In genomic region chr20:44475372-44475693, GRCh38 we compare ENCODE assay signal across 8 cellular contexts. TPM values are rescaled to one million over a fixed set of nuclear protein-coding genes. Genes with fewer than 3 reads are reported as not detected.
DNase-seq lines count a peak whose midpoint lies in the region; ATAC-seq and TF ChIP-seq lines count a peak whose summit lies in the region.

No MANE protein-coding gene starts in this region.

- H3K4me3 ChIP-seq in kidney epithelial cell (ENCODE audit: low read depth, low read length) (peak overlapping the region; percentile 97), testis (peak overlapping the region; percentile 76 to 92)

- peaks cover 2% of the 10 kb centered on the region for H3K36me3 Mint-ChIP-seq in T-helper 1 cell treated with Interleukin-12 subunit alpha and Interleukin-12 subunit beta and Interleukin-4 antibody, amounts not matched to agents 30 μg/mL and 1 μg/mL, for 36 hours (ENCODE audit: low read depth)
- no peaks in the 10 kb centered on the region for H3K36me3 Mint-ChIP-seq in activated naive CD8-positive, alpha-beta T cell treated with anti-CD3 and anti-CD28 coated beads, Interleukin-2, amount 50 U/mL, for 24 hours (ENCODE audit: low read depth)

- H3K36me3 ChIP-seq in kidney epithelial cell (ENCODE audit: control insufficient read depth, insufficient read depth, low read length), result no peaks in the 10 kb centered on the region
- no peaks in the 10 kb centered on the region for H3K36me3 ChIP-seq in testis (ENCODE audit: low read depth, missing control alignments)

- no peaks in the 10 kb centered on the region for H3K9me3 Mint-ChIP-seq in T-helper 1 cell treated with Interleukin-12 subunit alpha and Interleukin-12 subunit beta and Interleukin-4 antibody, amounts not matched to agents 30 μg/mL and 1 μg/mL, for 36 hours
- no peaks in the 10 kb centered on the region for H3K9me3 Mint-ChIP-seq in activated naive CD8-positive, alpha-beta T cell treated with anti-CD3 and anti-CD28 coated beads, Interleukin-2, amount 50 U/mL, for 24 hours

- intact Hi-C loops in testis (cut with DNase I; ENCODE audit: low total_unique reads), result loop anchor here (10.0 kb wide), 2 partner anchors 49 to 139 kb away; partner anchors contain the start of gene SERINC3

- TF ChIP-seq CTCF in kidney epithelial cell (IDR thresholded peaks at IDR 0.05; ENCODE audit: insufficient read depth, low read length, poor library complexity, severe bottlenecking) (no peak), testis (IDR thresholded peaks at IDR 0.05) (no peak)

- no peaks in the 10 kb centered on the region for H3K9me3 ChIP-seq in testis

- peak overlapping the region; percentile 93 to 95 for H3K27ac ChIP-seq in testis

- peak overlapping the region; percentile 93 for H3K4me3 Mint-ChIP-seq in T-helper 1 cell treated with Interleukin-12 subunit alpha and Interleukin-12 subunit beta and Interleukin-4 antibody, amounts not matched to agents 30 μg/mL and 1 μg/mL, for 36 hours
- H3K4me3 Mint-ChIP-seq in activated naive CD8-positive, alpha-beta T cell treated with anti-CD3 and anti-CD28 coated beads, Interleukin-2, amount 50 U/mL, for 24 hours, result peak overlapping the region; percentile 93

- no peak for TF ChIP-seq POLR2A in testis (IDR thresholded peaks at IDR 0.05)

- ATAC-seq in activated naive CD8-positive, alpha-beta T cell treated with anti-CD3 and anti-CD28 coated beads, Interleukin-2, amount 50 U/mL, for 24 hours, result no peak
- no peak for ATAC-seq in GM19023 (IDR thresholded peaks at IDR 0.05; ENCODE audit: unreplicated experiment)

- peaks cover 7% of the 10 kb centered on the region for H3K4me1 ChIP-seq in testis

- H3K27me3 ChIP-seq in kidney epithelial cell (ENCODE audit: control insufficient read depth, insufficient read depth, low read length), result no peaks in the 10 kb centered on the region
- no peaks in the 10 kb centered on the region for H3K27me3 ChIP-seq in testis

- H3K4me1 Mint-ChIP-seq in T-helper 1 cell treated with Interleukin-12 subunit alpha and Interleukin-12 subunit beta and Interleukin-4 antibody, amounts not matched to agents 30 μg/mL and 1 μg/mL, for 36 hours (ENCODE audit: low read depth), result peaks cover 22% of the 10 kb centered on the region
- H3K4me1 Mint-ChIP-seq in activated naive CD8-positive, alpha-beta T cell treated with anti-CD3 and anti-CD28 coated beads, Interleukin-2, amount 50 U/mL, for 24 hours, result peaks cover 18% of the 10 kb centered on the region

- DNase-seq in T-helper 1 cell (no peak), kidney epithelial cell (ENCODE audit: low read depth) (no peak), testis (no peak), KG1 (lab: John Stamatoyannopoulos, UW) (no peak), NCI-H524 treated with DMSO at 0.1 percent for 48 hours (lab: John Stamatoyannopoulos, UW) (no peak)
- no peak for DNase-seq in activated naive CD8-positive, alpha-beta T cell treated with anti-CD3 and anti-CD28 coated beads, Interleukin-2, amount 50 U/mL, for 24 hours

- WGBS in testis, 2 donors, result 0 to 12% methylated on average over 2 of the region's 2 CpGs

- peak overlapping the region; percentile 92 for H3K27ac Mint-ChIP-seq in T-helper 1 cell treated with Interleukin-12 subunit alpha and Interleukin-12 subunit beta and Interleukin-4 antibody, amounts not matched to agents 30 μg/mL and 1 μg/mL, for 36 hours
- H3K27ac Mint-ChIP-seq in activated naive CD8-positive, alpha-beta T cell treated with anti-CD3 and anti-CD28 coated beads, Interleukin-2, amount 50 U/mL, for 24 hours, result peak overlapping the region; percentile 94

- no peaks in the 10 kb centered on the region for H3K27me3 Mint-ChIP-seq in T-helper 1 cell treated with Interleukin-12 subunit alpha and Interleukin-12 subunit beta and Interleukin-4 antibody, amounts not matched to agents 30 μg/mL and 1 μg/mL, for 36 hours (ENCODE audit: low read depth)
- no peaks in the 10 kb centered on the region for H3K27me3 Mint-ChIP-seq in activated naive CD8-positive, alpha-beta T cell treated with anti-CD3 and anti-CD28 coated beads, Interleukin-2, amount 50 U/mL, for 24 hours

RNA-seq across cellular contexts. Expression of gene TTPAL, which starts 0.3 kb away (rescaled TPM):
- 15.4 and 25.1 TPM in 2 replicates for total RNA-seq in kidney epithelial cell
- total RNA-seq in testis, result 10 to 100 TPM; 12.0 to 13.1 TPM
- polyA plus RNA-seq in testis (ENCODE audit: insufficient read depth, low read depth, low replicate concordance), result 9.8 TPM

RNA-seq across cellular contexts. Expression of gene SERINC3, which starts 46.5 kb away (rescaled TPM):
- total RNA-seq in kidney epithelial cell (80.5 and 92.5 TPM in 2 replicates), testis (100 to 1,000 TPM; 163 to 181 TPM)
- 263 TPM for polyA plus RNA-seq in testis (ENCODE audit: insufficient read depth, low read depth, low replicate concordance)
